In genomic region chr18:42048150-42048549, GRCh38 we compare ENCODE assay signal across 1 cellular context.
A peak's percentile ranks its signal among the peaks of the same experiment; 100 is the strongest.
TF ChIP-seq lines count a peak whose summit lies in the region.

No MANE protein-coding gene starts in this region.

TF ChIP-seq in HepG2, 621 proteins besides CTCF, POLR2A, EP300 and RAD21 (continued from another document):
- no peak for TF ChIP-seq HNF1A (IDR thresholded peaks at IDR 0.05; ENCODE audit: low read depth)
- no peak for TF ChIP-seq HNF1A (CRISPR knock-in tag; IDR thresholded peaks at IDR 0.05; ENCODE audit: borderline replicate concordance)
- 0 out of 2 replicates have a peak, but pooled peaks have one; percentile 31 for TF ChIP-seq ELF3 (CRISPR knock-in tag; IDR thresholded peaks at IDR 0.05)
- TF ChIP-seq PITX1 (CRISPR knock-in tag; IDR thresholded peaks at IDR 0.05) = no peak
- peak; percentile 89 for TF ChIP-seq FOSL2 (CRISPR knock-in tag; IDR thresholded peaks at IDR 0.05)
- 0 out of 2 replicates have a peak, but pooled peaks have one; percentile 44 for TF ChIP-seq EHMT2 (IDR thresholded peaks at IDR 0.05; ENCODE audit: borderline replicate concordance, low read depth, low read length)
- no peak for TF ChIP-seq ATF5 (CRISPR knock-in tag; IDR thresholded peaks at IDR 0.05; ENCODE audit: low read depth)
- peak; percentile 85; the same call in 1 of the 2 replicates for TF ChIP-seq ZNF792 (CRISPR knock-in tag; IDR thresholded peaks at IDR 0.05)
- TF ChIP-seq POGZ (CRISPR knock-in tag; IDR thresholded peaks at IDR 0.05) = 0 out of 2 replicates have a peak, but pooled peaks have one; percentile 42
- peak; percentile 59; the same call in 1 of the 2 replicates for TF ChIP-seq HOMEZ (CRISPR knock-in tag; IDR thresholded peaks at IDR 0.05; ENCODE audit: low read depth)
- no peak for TF ChIP-seq SMAD9 (CRISPR knock-in tag; IDR thresholded peaks at IDR 0.05)
- peak; percentile 26; the same call in 1 of the 2 replicates for TF ChIP-seq SAP130 (CRISPR knock-in tag; IDR thresholded peaks at IDR 0.05; ENCODE audit: low read depth)
- peak; percentile 82 to 86 for TF ChIP-seq MAFK (conservative IDR thresholded peaks at IDR 0.05 in 1 of 2, IDR thresholded peaks at IDR 0.05 in 1 of 2; ENCODE audit: low read length in 2 of 2)
- TF ChIP-seq CEBPG (CRISPR knock-in tag; IDR thresholded peaks at IDR 0.05) = peak; percentile 93
- TF ChIP-seq REL (CRISPR knock-in tag; conservative IDR thresholded peaks at IDR 0.05) = no peak
